ENCODE assay signal across 10 cellular contexts in genomic region chr1:97918961-97919360, GRCh38. TPM values are rescaled to one million over a fixed set of nuclear protein-coding genes. Genes with fewer than 3 reads are reported as not detected.
A peak's percentile ranks its signal among the peaks of the same experiment; 100 is the strongest.
DNase-seq lines count a peak whose midpoint lies in the region; ATAC-seq and TF ChIP-seq lines count a peak whose summit lies in the region.
"Had no signal": no experiment of that assay in that cellular context is flagged by ENCODE, and none has a peak within 500 bp of the region (broad histone marks: within the 10 kb centered on the region; RNA-seq: fewer than 3 reads in every experiment).

No MANE protein-coding gene starts in this region.

- H3K4me3 ChIP-seq in ascending aorta (peak overlapping the region; percentile 97 to 100), muscle layer of duodenum (ENCODE audit: low read depth in 1 of 2, low read length in 2 of 2) (peak overlapping the region; percentile 96), mucosa of descending colon (no peak overlapping the region)

- ATAC-seq in stimulated activated naive CD8-positive, alpha-beta T cell treated with anti-CD3 and anti-CD28 coated beads, Interleukin-15, Interleukin-2, amounts not matched to agents 100 U/mL and 50 U/mL, for 24 hours, result no peak
- ATAC-seq in mucosa of descending colon, result no peak

- H3K27me3 ChIP-seq in ascending aorta, result no peaks in the 10 kb centered on the region
- no peaks in the 10 kb centered on the region for H3K27me3 ChIP-seq in muscle layer of duodenum (ENCODE audit: low read depth, low read length)

- TF ChIP-seq CTCF in ascending aorta (IDR thresholded peaks at IDR 0.05) (no peak), mucosa of descending colon (IDR thresholded peaks at IDR 0.05) (no peak)

- DNase-seq in stimulated activated naive CD8-positive, alpha-beta T cell treated with anti-CD3 and anti-CD28 coated beads, Interleukin-15, Interleukin-2, amounts not matched to agents 100 U/mL and 50 U/mL, for 24 hours, result no peak
- DNase-seq in ascending aorta (ENCODE audit: low spot score in 2 of 2), result no peak
- DNase-seq in kidney glomerular epithelial cell (lab: John Stamatoyannopoulos, UW), result no peak
- DNase-seq in NCI-H2171 treated with DMSO at 0.1 percent for 48 hours (lab: John Stamatoyannopoulos, UW), result no peak
- DNase-seq in mucosa of descending colon, result no peak
- DNase-seq in anterior cingulate cortex (lab: John Stamatoyannopoulos, UW), result no peak
- DNase-seq: activated effector memory CD4-positive, alpha-beta T cell treated with anti-CD3 and anti-CD28 coated beads, Interleukin-2, amount 50 U/mL, for 16 hours; stimulated activated CD4-positive, alpha-beta T cell treated with anti-CD3 and anti-CD28 coated beads, Interleukin-2, amount 100 ng/mL, for 48 hours had no signal

- H3K9me3 Mint-ChIP-seq in stimulated activated naive CD8-positive, alpha-beta T cell treated with anti-CD3 and anti-CD28 coated beads, Interleukin-15, Interleukin-2, amounts not matched to agents 100 ng/mL and 50 ng/mL, for 24 hours, result no peaks in the 10 kb centered on the region

- peaks cover 61% of the 10 kb centered on the region for H3K4me1 Mint-ChIP-seq in stimulated activated naive CD8-positive, alpha-beta T cell treated with anti-CD3 and anti-CD28 coated beads, Interleukin-15, Interleukin-2, amounts not matched to agents 100 ng/mL and 50 ng/mL, for 24 hours (ENCODE audit: low read depth)

- intact Hi-C loops in ascending aorta (cut with DNase I) (no loop called here), mucosa of descending colon (cut with DNase I, micrococcal nuclease) (no loop called here)

- no peaks in the 10 kb centered on the region for H3K9me3 ChIP-seq in ascending aorta
- no peaks in the 10 kb centered on the region for H3K9me3 ChIP-seq in muscle layer of duodenum (ENCODE audit: control insufficient read depth in 1 of 2, low read length in 2 of 2)
- no peaks in the 10 kb centered on the region for H3K9me3 ChIP-seq in mucosa of descending colon

- no peaks in the 10 kb centered on the region for H3K36me3 Mint-ChIP-seq in stimulated activated naive CD8-positive, alpha-beta T cell treated with anti-CD3 and anti-CD28 coated beads, Interleukin-15, Interleukin-2, amounts not matched to agents 100 ng/mL and 50 ng/mL, for 24 hours (ENCODE audit: low read depth)

- H3K27me3 Mint-ChIP-seq in stimulated activated naive CD8-positive, alpha-beta T cell treated with anti-CD3 and anti-CD28 coated beads, Interleukin-15, Interleukin-2, amounts not matched to agents 100 ng/mL and 50 ng/mL, for 24 hours, result no peaks in the 10 kb centered on the region

- H3K4me1 ChIP-seq in ascending aorta, result peaks cover 0 to 5% of the 10 kb centered on the region in 2 donors
- H3K4me1 ChIP-seq in muscle layer of duodenum (ENCODE audit: control insufficient read depth in 1 of 2, insufficient read depth in 2 of 2, low read length in 2 of 2), result peaks cover 7 to 22% of the 10 kb centered on the region in 2 donors
- H3K4me1 ChIP-seq in mucosa of descending colon (ENCODE audit: low read depth), result peaks cover 12% of the 10 kb centered on the region

- H3K27ac ChIP-seq in ascending aorta (no peak overlapping the region), muscle layer of duodenum (ENCODE audit: low read length) (peak overlapping the region; percentile 90)

- H3K27ac Mint-ChIP-seq in stimulated activated naive CD8-positive, alpha-beta T cell treated with anti-CD3 and anti-CD28 coated beads, Interleukin-15, Interleukin-2, amounts not matched to agents 100 ng/mL and 50 ng/mL, for 24 hours, result peak overlapping the region; percentile 41

- H3K36me3 ChIP-seq in ascending aorta (no peaks in the 10 kb centered on the region), muscle layer of duodenum (ENCODE audit: control insufficient read depth in 1 of 2, insufficient read depth in 2 of 2, low read length in 2 of 2) (peaks cover 0 to 6% of the 10 kb centered on the region in 2 donors), mucosa of descending colon (ENCODE audit: low read depth) (no peaks in the 10 kb centered on the region)

- H3K4me3 Mint-ChIP-seq in stimulated activated naive CD8-positive, alpha-beta T cell treated with anti-CD3 and anti-CD28 coated beads, Interleukin-15, Interleukin-2, amounts not matched to agents 100 ng/mL and 50 ng/mL, for 24 hours, result peak overlapping the region; percentile 93

RNA-seq across cellular contexts. Expression of gene DPYD, which starts 1.9 kb away (rescaled TPM):
- 22.9 TPM for total RNA-seq in ascending aorta
- total RNA-seq in mucosa of descending colon, result 10 to 100 TPM; 13.8 to 33.3 (median 19.7) TPM
